Comparison of ENCODE assay signal across 10 cellular contexts in the genomic region with DNA sequence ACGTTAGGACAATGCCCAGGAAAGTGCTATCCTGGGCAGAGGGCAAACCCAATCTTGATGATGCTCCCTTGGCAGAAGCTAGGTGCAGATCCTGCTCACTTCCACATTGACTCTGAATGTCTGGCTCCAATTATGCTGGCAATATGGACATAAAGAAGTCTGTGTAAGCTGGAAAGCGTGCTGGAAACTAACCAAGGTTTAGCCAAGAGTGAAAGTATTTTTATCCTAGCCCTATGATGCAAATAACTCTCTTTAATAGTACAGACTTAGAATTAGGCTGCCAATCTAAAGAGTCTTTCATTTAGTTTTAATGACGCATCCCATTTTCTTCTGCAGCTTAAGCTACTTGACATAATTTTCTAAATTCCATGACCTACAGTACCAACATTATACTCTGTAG.
"Had no signal": no experiment of that assay in that cellular context is flagged by ENCODE, and none has a peak within 500 bp of the region (broad histone marks: within the 10 kb centered on the region; RNA-seq: fewer than 3 reads in every experiment).

No MANE protein-coding gene starts in this region.

- DNase-seq: activated CD4-positive, alpha-beta T cell treated with anti-CD3 and anti-CD28 coated beads, Interleukin-2, amount 50 U/mL, for 4 hours; activated gamma-delta T cell; adrenal gland; effector CD8-positive, alpha-beta T cell; gastrocnemius medialis; heart left ventricle; left ventricle myocardium inferior; occipital lobe; stimulated activated naive CD8-positive, alpha-beta T cell treated with anti-CD3 and anti-CD28 coated beads, Interleukin-15, amount 100 ng/mL, for 72 hours; T-helper 2 cell had no signal

- ATAC-seq: gastrocnemius medialis; heart left ventricle; stimulated activated naive CD8-positive, alpha-beta T cell treated with anti-CD3 and anti-CD28 coated beads, Interleukin-15, amount 100 ng/mL, for 72 hours had no signal
